In genomic region chr1:99674665-99675064, GRCh38 we compare ENCODE assay signal across 19 cellular contexts. TPM values are rescaled to one million over a fixed set of nuclear protein-coding genes. Genes with fewer than 3 reads are reported as not detected.
DNase-seq lines count a peak whose midpoint lies in the region; FAIRE-seq and TF ChIP-seq lines count a peak whose summit lies in the region.
"Had no signal": no experiment of that assay in that cellular context is flagged by ENCODE, and none has a peak within 500 bp of the region (broad histone marks: within the 10 kb centered on the region; RNA-seq: fewer than 3 reads in every experiment).

No MANE protein-coding gene starts in this region.

- peak; percentile 43 for DNase-seq in DMS53 treated with DMSO at 0.1 percent for 48 hours (lab: John Stamatoyannopoulos, UW; ENCODE audit: unreplicated experiment)
- DNase-seq in HEK293T (ENCODE audit: extremely low spot score): no peak
- DNase-seq in RCC 7860 (ENCODE audit: low spot score): peak; percentile 8
- DNase-seq in kidney glomerular epithelial cell (lab: John Stamatoyannopoulos, UW): peak; percentile 57
- no peak for DNase-seq in erythroblast (lab: John Stamatoyannopoulos, UW)
- no peak for DNase-seq in activated CD4-positive, alpha-beta memory T cell treated with anti-CD3 and anti-CD28 coated beads for 36 hours
- DNase-seq in SIG-M5 treated with dmso at 0.1 percent for 504 hours (lab: John Stamatoyannopoulos, UW; ENCODE audit: unreplicated experiment): no peak
- DNase-seq: activated CD4-positive, CD25-positive, alpha-beta regulatory T cell; COR-L47; glutamatergic neuron; H7; immature natural killer cell; T-helper 2 cell had no signal

- POLR2A ChIA-PET in HEK293T (lab: Yijun Ruan, JAX): no interaction called here
- POLR2A ChIA-PET in activated CD4-positive, alpha-beta memory T cell treated with anti-CD3 and anti-CD28 coated beads for 36 hours (lab: Charles Lee): no interaction called here

- H3K4me1 Mint-ChIP-seq in activated CD4-positive, alpha-beta memory T cell treated with anti-CD3 and anti-CD28 coated beads for 36 hours (ENCODE audit: low read depth): no peaks in the 10 kb centered on the region
- H3K4me1 Mint-ChIP-seq: immature natural killer cell, memory B cell had no signal

- no peaks in the 10 kb centered on the region for H3K9me3 Mint-ChIP-seq in activated CD4-positive, alpha-beta memory T cell treated with anti-CD3 and anti-CD28 coated beads for 36 hours
- H3K9me3 Mint-ChIP-seq: dendritic cell treated with granulocyte-macrophage colony-stimulating factor and Interleukin-4, amounts not matched to agents 40 ng/mL and 50 ng/mL, for 4 days; immature natural killer cell; memory B cell; natural killer cell treated with Interleukin-12 subunit alpha and Interleukin-12 subunit beta and Interleukin-15 and Interleukin-18, amount 100 ng/mL, for 72 hours had no signal

- FAIRE-seq in RCC 7860 (lab: Jason Lieb, UNC): no peak

- TF ChIP-seq POLR2A in erythroblast (IDR thresholded peaks at IDR 0.05; ENCODE audit: low read length): no peak

- H3K27me3 Mint-ChIP-seq in activated CD4-positive, alpha-beta memory T cell treated with anti-CD3 and anti-CD28 coated beads for 36 hours: peaks cover 12% of the 10 kb centered on the region
- H3K27me3 Mint-ChIP-seq: progenitor cell of endocrine pancreas had no signal

- no peaks in the 10 kb centered on the region for H3K36me3 Mint-ChIP-seq in activated CD4-positive, alpha-beta memory T cell treated with anti-CD3 and anti-CD28 coated beads for 36 hours
- H3K36me3 Mint-ChIP-seq: activated naive CD8-positive, alpha-beta T cell; immature natural killer cell; memory B cell; natural killer cell treated with Interleukin-12 subunit alpha and Interleukin-12 subunit beta and Interleukin-15 and Interleukin-18, amount 100 ng/mL, for 72 hours had no signal

- intact Hi-C loops in activated CD4-positive, alpha-beta memory T cell treated with anti-CD3 and anti-CD28 coated beads for 36 hours (cut with micrococcal nuclease): no loop called here

- H3K4me3 Mint-ChIP-seq in activated CD4-positive, alpha-beta memory T cell treated with anti-CD3 and anti-CD28 coated beads for 36 hours: no peak overlapping the region
- H3K4me3 Mint-ChIP-seq: activated naive CD8-positive, alpha-beta T cell; dendritic cell treated with granulocyte-macrophage colony-stimulating factor and Interleukin-4, amounts not matched to agents 40 ng/mL and 50 ng/mL, for 4 days; immature natural killer cell; memory B cell; natural killer cell treated with Interleukin-12 subunit alpha and Interleukin-12 subunit beta and Interleukin-15 and Interleukin-18, amount 100 ng/mL, for 72 hours had no signal

- CTCF ChIA-PET in HEK293T (lab: Yijun Ruan, JAX): interaction anchor here (2.8 kb wide), 1 partner anchor 11 kb away, joined by 9 read pairs; no protein-coding TSS in a partner anchor
- CTCF ChIA-PET in activated CD4-positive, alpha-beta memory T cell treated with anti-CD3 and anti-CD28 coated beads for 36 hours (lab: Charles Lee): interaction anchor here (1.1 to 1.5 kb wide), 2 partner anchors 11 to 494 kb away, joined by 3 to 4 read pairs; no protein-coding TSS in a partner anchor

- H3K27ac Mint-ChIP-seq in activated CD4-positive, alpha-beta memory T cell treated with anti-CD3 and anti-CD28 coated beads for 36 hours: no peak overlapping the region
- H3K27ac Mint-ChIP-seq: activated naive CD8-positive, alpha-beta T cell; dendritic cell treated with granulocyte-macrophage colony-stimulating factor and Interleukin-4, amounts not matched to agents 40 ng/mL and 50 ng/mL, for 4 days; immature natural killer cell; memory B cell; natural killer cell treated with Interleukin-12 subunit alpha and Interleukin-12 subunit beta and Interleukin-15 and Interleukin-18, amount 100 ng/mL, for 72 hours; progenitor cell of endocrine pancreas had no signal

TF ChIP-seq in HEK293T, 16 proteins besides CTCF, POLR2A, EP300 and RAD21:
- TF ChIP-seq ELF4 (IDR thresholded peaks at IDR 0.05) (no peak), L3MBTL2 (conservative IDR thresholded peaks at IDR 0.05) (no peak), LEF1 (IDR thresholded peaks at IDR 0.05; ENCODE audit: borderline replicate concordance) (no peak), BHLHE40 (IDR thresholded peaks at IDR 0.05; ENCODE audit: borderline replicate concordance) (no peak), ZNF384 (IDR thresholded peaks at IDR 0.05) (no peak)
- TF ChIP-seq, protein P1, sequence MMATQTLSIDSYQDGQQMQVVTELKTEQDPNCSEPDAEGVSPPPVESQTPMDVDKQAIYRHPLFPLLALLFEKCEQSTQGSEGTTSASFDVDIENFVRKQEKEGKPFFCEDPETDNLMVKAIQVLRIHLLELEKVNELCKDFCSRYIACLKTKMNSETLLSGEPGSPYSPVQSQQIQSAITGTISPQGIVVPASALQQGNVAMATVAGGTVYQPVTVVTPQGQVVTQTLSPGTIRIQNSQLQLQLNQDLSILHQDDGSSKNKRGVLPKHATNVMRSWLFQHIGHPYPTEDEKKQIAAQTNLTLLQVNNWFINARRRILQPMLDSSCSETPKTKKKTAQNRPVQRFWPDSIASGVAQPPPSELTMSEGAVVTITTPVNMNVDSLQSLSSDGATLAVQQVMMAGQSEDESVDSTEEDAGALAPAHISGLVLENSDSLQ (IDR thresholded peaks at IDR 0.05): peak; percentile 90

RNA-seq across cellular contexts. Expression of gene PALMD, which starts 28.8 kb away (rescaled TPM):
- not detected for total RNA-seq in activated CD4-positive, alpha-beta memory T cell treated with anti-CD3 and anti-CD28 coated beads for 36 hours
- total RNA-seq: activated CD8-positive, alpha-beta memory T cell treated with anti-CD3 and anti-CD28 coated beads for 36 hours; H7; natural killer cell treated with Interleukin-12 subunit alpha and Interleukin-12 subunit beta and Interleukin-15 and Interleukin-18, amount 100 ng/mL, for 72 hours had no signal

Comparison
In these comparisons a context has a peak if more than half of its experiments do, and no peak if none do; other contexts are left out.
1. DNase-seq: peak in DMS53 treated with DMSO at 0.1 percent for 48 hours (single experiment), RCC 7860 (single experiment) and kidney glomerular epithelial cell (single experiment); none in HEK293T (single experiment), erythroblast (0 of 2), activated CD4-positive, alpha-beta memory T cell treated with anti-CD3 and anti-CD28 coated beads for 36 hours (single experiment) and SIG-M5 treated with dmso at 0.1 percent for 504 hours (single experiment).